In genomic region chr18:77087391-77088141, GRCh38 we compare ENCODE assay signal across 11 cellular contexts. TPM values are rescaled to one million over a fixed set of nuclear protein-coding genes. Genes with fewer than 3 reads are reported as not detected.
DNase-seq lines count a peak whose midpoint lies in the region; ATAC-seq and TF ChIP-seq lines count a peak whose summit lies in the region.
"Had no signal": no experiment of that assay in that cellular context is flagged by ENCODE, and none has a peak within 500 bp of the region (broad histone marks: within the 10 kb centered on the region; RNA-seq: fewer than 3 reads in every experiment).

No MANE protein-coding gene starts in this region.

- no peak overlapping the region for H3K4ac ChIP-seq in neuronal stem cell (ENCODE audit: low read length)

- H2AK5ac ChIP-seq in neuronal stem cell (ENCODE audit: low read depth, low read length) = no peak overlapping the region

- CTCF ChIA-PET in MCF 10A (lab: Yijun Ruan, JAX) (interaction anchor here (0.6 kb wide), 1 partner anchor 16 kb away, joined by 3 read pairs; no protein-coding TSS in a partner anchor), Caco-2 (lab: Charles Lee) (no interaction called here)

- H2BK5ac ChIP-seq in neuronal stem cell (ENCODE audit: low read length) = no peak overlapping the region

- DNase-seq in breast epithelium (ENCODE audit: low spot score in 2 of 2) (peak in 1 of 2 donors; percentile 62), MCF 10A (ENCODE audit: unreplicated experiment) (no peak), right atrium auricular region (ENCODE audit: low spot score) (no peak), neuronal stem cell (ENCODE audit: low spot score) (peak; percentile 37), aorta (peak; percentile 72 to 89), NCI-H1694 treated with DMSO at 0.1 percent for 48 hours (lab: John Stamatoyannopoulos, UW) (no peak), MV-4-11 (lab: John Stamatoyannopoulos, UW) (no peak), Caco-2 (no peak)
- DNase-seq: activated CD8-positive, alpha-beta memory T cell treated with anti-CD3 and anti-CD28 coated beads, Interleukin-2, amount 50 U/mL, for 4 hours; PC-3; stimulated activated CD8-positive, alpha-beta memory T cell treated with anti-CD3 and anti-CD28 coated beads, Interleukin-4, amount 100 ng/mL, for 48 hours had no signal

- H3K18ac ChIP-seq in neuronal stem cell (ENCODE audit: low read length) = peak overlapping the region; percentile 84

- H3K36me3 ChIP-seq in breast epithelium = no peaks in the 10 kb centered on the region
- no peaks in the 10 kb centered on the region for H3K36me3 ChIP-seq in right atrium auricular region
- no peaks in the 10 kb centered on the region for H3K36me3 ChIP-seq in neuronal stem cell (replicated peaks in 1 of 2; ENCODE audit: control insufficient read depth in 2 of 2, insufficient read depth in 2 of 2, low read length in 2 of 2)
- no peaks in the 10 kb centered on the region for H3K36me3 ChIP-seq in aorta (ENCODE audit: control insufficient read depth in 1 of 2, insufficient read depth in 2 of 2, low read length in 1 of 2)
- H3K36me3 ChIP-seq in Caco-2 (ENCODE audit: control insufficient read depth, insufficient read depth, low read length) = no peaks in the 10 kb centered on the region

- H3K27me3 ChIP-seq in breast epithelium (no peaks in the 10 kb centered on the region), right atrium auricular region (no peaks in the 10 kb centered on the region), neuronal stem cell (ENCODE audit: control insufficient read depth in 3 of 3, insufficient read depth in 3 of 3, low read depth in 1 of 3, low read length in 3 of 3) (peaks cover 0 to 19% (median 8%) of the 10 kb centered on the region in 3 experiments), aorta (ENCODE audit: control insufficient read depth in 1 of 2, insufficient read depth in 2 of 2, low read length in 1 of 2) (no peaks in the 10 kb centered on the region), Caco-2 (replicated peaks; ENCODE audit: control insufficient read depth, insufficient read depth, low read length) (no peaks in the 10 kb centered on the region)

- H3K9ac ChIP-seq in neuronal stem cell (ENCODE audit: low read depth, low read length, poor library complexity) = no peak overlapping the region

- no peak for TF ChIP-seq POLR2A in breast epithelium (IDR thresholded peaks at IDR 0.05)

- no peak overlapping the region for H4K8ac ChIP-seq in neuronal stem cell (ENCODE audit: low read depth, low read length)

- intact Hi-C loops in breast epithelium (cut with DNase I; ENCODE audit: low total_unique reads) = no loop called here
- intact Hi-C loops in MCF 10A (cut with micrococcal nuclease) = no loop called here
- intact Hi-C loops in aorta (cut with DNase I) = loop anchor here (5.0 kb wide), 2 partner anchors 40 to 45 kb away; partner anchors contain the start of gene MBP (in 1 of the 2)
- intact Hi-C loops in Caco-2 (cut with micrococcal nuclease; ENCODE audit: unreplicated experiment) = loop anchor here (2.0 kb wide), 2 partner anchors 27 to 45 kb away; partner anchors contain the start of gene MBP

- H3K9me3 ChIP-seq in breast epithelium (no peaks in the 10 kb centered on the region), right atrium auricular region (no peaks in the 10 kb centered on the region), neuronal stem cell (replicated peaks in 1 of 2; ENCODE audit: control insufficient read depth in 2 of 2, insufficient read depth in 1 of 2, low read depth in 1 of 2, low read length in 2 of 2) (peaks cover 0 to 2% of the 10 kb centered on the region in 2 donors), aorta (ENCODE audit: control insufficient read depth, low read length) (no peaks in the 10 kb centered on the region), Caco-2 (no peaks in the 10 kb centered on the region)

- H3K4me1 ChIP-seq in breast epithelium (peaks cover 6 to 7% of the 10 kb centered on the region in 2 donors), right atrium auricular region (peaks cover 0 to 62% of the 10 kb centered on the region in 2 donors), neuronal stem cell (ENCODE audit: control insufficient read depth in 2 of 2, insufficient read depth in 1 of 2, low read depth in 1 of 2, low read length in 2 of 2) (peaks cover 2 to 11% of the 10 kb centered on the region in 2 donors), aorta (ENCODE audit: control insufficient read depth in 1 of 2, insufficient read depth in 2 of 2, low read length in 2 of 2) (peaks cover 0 to 2% of the 10 kb centered on the region in 2 donors), Caco-2 (peaks cover 10% of the 10 kb centered on the region)

- peak overlapping the region; percentile 61 for H3K4me2 ChIP-seq in neuronal stem cell (ENCODE audit: insufficient read depth, low read length, poor library complexity, severe bottlenecking)

- H3K4me1 Mint-ChIP-seq in MCF 10A (ENCODE audit: insufficient read depth, unreplicated experiment) (peaks cover 54% of the 10 kb centered on the region), Caco-2 (ENCODE audit: low read depth, unreplicated experiment) (peaks cover 16% of the 10 kb centered on the region)

- peak overlapping the region; percentile 57 to 84 for H3K27ac ChIP-seq in breast epithelium
- H3K27ac ChIP-seq in right atrium auricular region = peak overlapping the region; percentile 67 to 81
- no peak overlapping the region for H3K27ac ChIP-seq in neuronal stem cell (replicated peaks; ENCODE audit: low read length)
- no peak overlapping the region for H3K27ac ChIP-seq in aorta (ENCODE audit: low read depth in 1 of 2, low read length in 2 of 2)

- H3K27ac Mint-ChIP-seq in MCF 10A (ENCODE audit: low read depth, unreplicated experiment) = no peak overlapping the region
- no peak overlapping the region for H3K27ac Mint-ChIP-seq in Caco-2 (ENCODE audit: unreplicated experiment)

- peak overlapping the region; percentile 19 for H3K23ac ChIP-seq in neuronal stem cell (ENCODE audit: low read depth, low read length, poor library complexity)

- TF ChIP-seq CTCF in breast epithelium (IDR thresholded peaks at IDR 0.05) = no peak
- TF ChIP-seq CTCF in MCF 10A (IDR thresholded peaks at IDR 0.05; ENCODE audit: unreplicated experiment) = no peak
- no peak for TF ChIP-seq CTCF in right atrium auricular region (IDR thresholded peaks at IDR 0.05)
- no peak for TF ChIP-seq CTCF in Caco-2 (IDR thresholded peaks at IDR 0.05; ENCODE audit: insufficient read depth in 1 of 2, low read depth in 1 of 2, low read length in 1 of 2, severe bottlenecking in 1 of 2, unreplicated experiment in 1 of 2)

- BruUV-seq in MCF 10A (replicated peaks; lab: Mats Ljungman, UMichigan) = no TSS peak
- BruUV-seq in Caco-2 (replicated peaks; lab: Mats Ljungman, UMichigan) = no TSS peak

- no peak overlapping the region for H2BK12ac ChIP-seq in neuronal stem cell (ENCODE audit: low read length)

- no peak overlapping the region for H2BK120ac ChIP-seq in neuronal stem cell (ENCODE audit: low read depth, low read length)

- ATAC-seq in aorta (ENCODE audit: low FRiP score) = peak; percentile 80
- ATAC-seq: PC-3 had no signal

- no peaks in the 10 kb centered on the region for H3K79me1 ChIP-seq in neuronal stem cell (ENCODE audit: low read depth, low read length)

- H3K4me3 ChIP-seq in breast epithelium (peak overlapping the region; percentile 28 to 59 (median 38)), right atrium auricular region (peak overlapping the region; percentile 26 to 47), neuronal stem cell (ENCODE audit: low read length in 2 of 2) (no peak overlapping the region), aorta (ENCODE audit: low read length in 2 of 2) (peak overlapping the region; percentile 7 to 28), Caco-2 (ENCODE audit: low read depth, low read length) (no peak overlapping the region)

- peak overlapping the region; percentile 66 for H2AFZ ChIP-seq in neuronal stem cell (ENCODE audit: low read length)

- peak overlapping the region; percentile 57 for H2BK15ac ChIP-seq in neuronal stem cell (ENCODE audit: low read length)

- POLR2A ChIA-PET in MCF 10A (lab: Yijun Ruan, JAX) = no interaction called here
- POLR2A ChIA-PET in Caco-2 (lab: Charles Lee) = no interaction called here

- H3K36me3 Mint-ChIP-seq in MCF 10A (ENCODE audit: insufficient read depth, unreplicated experiment) (peaks cover 4% of the 10 kb centered on the region), Caco-2 (ENCODE audit: insufficient read depth, unreplicated experiment) (peaks cover 4% of the 10 kb centered on the region)

- no CpG with 5 or more reads among the region's 55 CpGs for WGBS in neuronal stem cell (ENCODE audit: extremely low coverage in 2 of 2, insufficient read length in 2 of 2, insufficient replicate concordance in 1 of 2), 2 donors
- 29 to 38% methylated on average over 40 to 55 of the region's 55 CpGs for WGBS in aorta, 2 donors

- H3K9me3 Mint-ChIP-seq in MCF 10A (ENCODE audit: unreplicated experiment) (no peaks in the 10 kb centered on the region), Caco-2 (ENCODE audit: unreplicated experiment) (no peaks in the 10 kb centered on the region)

- H4K91ac ChIP-seq in neuronal stem cell (ENCODE audit: low read depth, low read length, poor library complexity) = no peak overlapping the region

- H3K27me3 Mint-ChIP-seq in MCF 10A (ENCODE audit: insufficient read depth, unreplicated experiment) (no peaks in the 10 kb centered on the region), Caco-2 (ENCODE audit: insufficient read depth, unreplicated experiment) (no peaks in the 10 kb centered on the region)

- H3K14ac ChIP-seq in neuronal stem cell (ENCODE audit: low read length) = no peak overlapping the region

- H3K4me3 Mint-ChIP-seq in MCF 10A (ENCODE audit: unreplicated experiment) = no peak overlapping the region
- no peak overlapping the region for H3K4me3 Mint-ChIP-seq in Caco-2 (ENCODE audit: unreplicated experiment)

RNA-seq across cellular contexts. Expression of gene MBP, which starts 45.0 kb away (rescaled TPM):
- total RNA-seq in breast epithelium (10 to 100 TPM; 27.2 to 46.2 (median 32.4) TPM), MCF 10A (2022) (31.6 and 31.7 TPM in 2 replicates), right atrium auricular region (10 to 100 TPM; 15.4 to 15.8 TPM), aorta (10 to 100 TPM; 43.8 to 62.7 TPM), Caco-2 (2022) (7.9 and 11.4 TPM in 2 replicates)
- 1.5 TPM for polyA plus RNA-seq in neuronal stem cell (2013, experiment 1 of 2)
- 1.4 TPM for polyA plus RNA-seq in neuronal stem cell (2013, experiment 2 of 2)
- polyA plus RNA-seq in aorta = 1 to 10 TPM; 9.1 to 9.4 TPM

Comparison
In these comparisons a context has a peak if more than half of its experiments do, and no peak if none do; other contexts are left out.
1. DNase-seq: peak in neuronal stem cell (single experiment) and aorta (2 of 2); none in MCF 10A (single experiment), right atrium auricular region (single experiment), NCI-H1694 treated with DMSO at 0.1 percent for 48 hours (single experiment), MV-4-11 (single experiment) and Caco-2 (0 of 2).
2. H3K27ac ChIP-seq: peak in breast epithelium (2 of 2) and right atrium auricular region (2 of 2); none in neuronal stem cell (single experiment) and aorta (0 of 2).
3. H3K4me3 ChIP-seq: peak in breast epithelium (3 of 3), right atrium auricular region (2 of 2) and aorta (2 of 2); none in neuronal stem cell (0 of 2) and Caco-2 (single experiment).
4. intact Hi-C loops: an anchor here in aorta (5.0 kb wide) and Caco-2 (2.0 kb wide); none called in breast epithelium and MCF 10A.